In genomic region chr12:129994634-129995033, GRCh38 we compare ENCODE assay signal across 31 cellular contexts.
"Had no signal": no experiment of that assay in that cellular context is flagged by ENCODE, and none has a peak within 500 bp of the region (broad histone marks: within the 10 kb centered on the region; RNA-seq: fewer than 3 reads in every experiment).

No MANE protein-coding gene starts in this region.

- H3K27me3 Mint-ChIP-seq: stimulated activated memory B cell treated with anti-CD40 and anti-IgM and Interleukin-4, amounts not matched to agents 10 μg/mL and 1 μg/mL and 100 μg/mL, for 72 hours; stimulated activated naive CD8-positive, alpha-beta T cell treated with anti-CD3 and anti-CD28 coated beads, Interleukin-15, amount 100 ng/mL, for 72 hours had no signal

- ATAC-seq: naive thymus-derived CD8-positive, alpha-beta T cell; natural killer cell treated with Interleukin-12 subunit alpha and Interleukin-12 subunit beta and Interleukin-15 and Interleukin-18, amount 100 ng/mL, for 72 hours; psoas muscle; right cardiac atrium; sciatic nerve; stimulated activated memory B cell treated with anti-CD40 and anti-IgM and Interleukin-4, amounts not matched to agents 10 μg/mL and 1 μg/mL and 100 μg/mL, for 72 hours; stimulated activated naive CD8-positive, alpha-beta T cell treated with anti-CD3 and anti-CD28 coated beads, Interleukin-15, amount 100 ng/mL, for 72 hours; stimulated activated naive CD8-positive, alpha-beta T cell treated with anti-CD3 and anti-CD28 coated beads, Interleukin-15, Interleukin-2, amounts not matched to agents 100 U/mL and 50 U/mL, for 24 hours; upper lobe of right lung had no signal

- H3K27me3 ChIP-seq: ovary, suprapubic skin, testis, tibial artery, transverse colon, upper lobe of right lung, vagina had no signal

- H3K4me1 Mint-ChIP-seq: naive thymus-derived CD8-positive, alpha-beta T cell; neural progenitor cell; stimulated activated memory B cell treated with anti-CD40 and anti-IgM and Interleukin-4, amounts not matched to agents 10 μg/mL and 1 μg/mL and 100 μg/mL, for 72 hours; stimulated activated naive CD8-positive, alpha-beta T cell treated with anti-CD3 and anti-CD28 coated beads, Interleukin-15, amount 100 ng/mL, for 72 hours had no signal

- H3K4me3 ChIP-seq: neural progenitor cell, ovary, psoas muscle, skin epidermis, smooth muscle cell, spleen, suprapubic skin, testis, tibial artery, transverse colon, upper lobe of right lung, vagina had no signal

- H3K27ac ChIP-seq: neural progenitor cell, ovary, parathyroid adenoma, psoas muscle, skin epidermis, spleen, suprapubic skin, testis, tibial artery, transverse colon, upper lobe of right lung, vagina had no signal

- H3K4me1 ChIP-seq: parathyroid adenoma, psoas muscle, spleen, suprapubic skin, testis, tibial artery, transverse colon, upper lobe of right lung, vagina had no signal

- H3K4me3 Mint-ChIP-seq: naive thymus-derived CD8-positive, alpha-beta T cell; natural killer cell treated with Interleukin-12 subunit alpha and Interleukin-12 subunit beta and Interleukin-15 and Interleukin-18, amount 100 ng/mL, for 72 hours; neural progenitor cell; stimulated activated memory B cell treated with anti-CD40 and anti-IgM and Interleukin-4, amounts not matched to agents 10 μg/mL and 1 μg/mL and 100 μg/mL, for 72 hours; stimulated activated naive CD8-positive, alpha-beta T cell treated with anti-CD3 and anti-CD28 coated beads, Interleukin-15, amount 100 ng/mL, for 72 hours; type B pancreatic cell had no signal

- H3K36me3 ChIP-seq: neural progenitor cell, ovary, spleen, suprapubic skin, tibial artery, transverse colon, upper lobe of right lung, vagina had no signal

- DNase-seq: naive thymus-derived CD8-positive, alpha-beta T cell; occipital lobe; ovary; posterior cingulate gyrus; psoas muscle; right cardiac atrium; spleen; stimulated activated CD4-positive, alpha-beta T cell treated with anti-CD3 and anti-CD28 coated beads, Interleukin-12 subunit alpha, Interleukin-12 subunit beta, amount 100 ng/mL, for 4 hours; stimulated activated CD4-positive, alpha-beta T cell treated with anti-CD3 and anti-CD28 coated beads, Interleukin-1b, Interleukin-23, amount 100 ng/mL, for 48 hours; stimulated activated CD4-positive, alpha-beta T cell treated with anti-CD3 and anti-CD28 coated beads, Interleukin-4, amount 100 ng/mL, for 1 hour; stimulated activated CD4-positive, alpha-beta T cell treated with anti-CD3 and anti-CD28 coated beads, Interleukin-4, amount 100 ng/mL, for 4 hours; stimulated activated CD8-positive, alpha-beta memory T cell treated with anti-CD3 and anti-CD28 coated beads, Interleukin-4, amount 100 ng/mL, for 48 hours; stimulated activated naive CD4-positive, alpha-beta T cell; stimulated activated naive CD8-positive, alpha-beta T cell treated with anti-CD3 and anti-CD28 coated beads, Interleukin-15, amount 100 ng/mL, for 72 hours; stimulated activated naive CD8-positive, alpha-beta T cell treated with anti-CD3 and anti-CD28 coated beads, Interleukin-15, Interleukin-2, amounts not matched to agents 100 U/mL and 50 U/mL, for 24 hours; substantia nigra; testis; tibial artery; transverse colon; upper lobe of right lung had no signal

- H2AFZ ChIP-seq: neural progenitor cell, parathyroid adenoma had no signal

- H3K9me3 Mint-ChIP-seq: neural progenitor cell, type B pancreatic cell had no signal

- H3K79me2 ChIP-seq: parathyroid adenoma had no signal

- H3K27ac Mint-ChIP-seq: naive thymus-derived CD8-positive, alpha-beta T cell; natural killer cell treated with Interleukin-12 subunit alpha and Interleukin-12 subunit beta and Interleukin-15 and Interleukin-18, amount 100 ng/mL, for 72 hours; neural progenitor cell; progenitor cell of endocrine pancreas; stimulated activated memory B cell treated with anti-CD40 and anti-IgM and Interleukin-4, amounts not matched to agents 10 μg/mL and 1 μg/mL and 100 μg/mL, for 72 hours; stimulated activated naive CD8-positive, alpha-beta T cell treated with anti-CD3 and anti-CD28 coated beads, Interleukin-15, amount 100 ng/mL, for 72 hours; type B pancreatic cell had no signal

- H3K36me3 Mint-ChIP-seq: naive thymus-derived CD8-positive, alpha-beta T cell; natural killer cell treated with Interleukin-12 subunit alpha and Interleukin-12 subunit beta and Interleukin-15 and Interleukin-18, amount 100 ng/mL, for 72 hours; neural progenitor cell; stimulated activated memory B cell treated with anti-CD40 and anti-IgM and Interleukin-4, amounts not matched to agents 10 μg/mL and 1 μg/mL and 100 μg/mL, for 72 hours; type B pancreatic cell had no signal

- H3K9ac ChIP-seq: neural progenitor cell, parathyroid adenoma had no signal

- H3K4me2 ChIP-seq: neural progenitor cell, smooth muscle cell had no signal

- H3K9me3 ChIP-seq: ovary, suprapubic skin, testis, tibial artery, transverse colon, upper lobe of right lung, vagina had no signal
